In genomic region chr2:237696471-237696870, GRCh38 we compare ENCODE assay signal across 8 cellular contexts.
DNase-seq lines count a peak whose midpoint lies in the region; ATAC-seq, FAIRE-seq and TF ChIP-seq lines count a peak whose summit lies in the region.

No MANE protein-coding gene starts in this region.

- H3K27ac ChIP-seq in mammary epithelial cell (ENCODE audit: insufficient read depth, low read depth, low read length) = peak overlapping the region; percentile 99
- peak overlapping the region; percentile 16 to 74 for H3K27ac ChIP-seq in small intestine (ENCODE audit: low read depth in 1 of 2, low read length in 1 of 2)

- peaks cover 93% of the 10 kb centered on the region for H3K79me2 ChIP-seq in mammary epithelial cell (ENCODE audit: insufficient read depth, low read length)

- no peak overlapping the region for H2AFZ ChIP-seq in mammary epithelial cell (ENCODE audit: low read depth, low read length)

- no peak for FAIRE-seq in small intestine (lab: Jason Lieb, UNC)

- WGBS in mammary epithelial cell (ENCODE audit: low coverage, missing lambda C conversion rate) = 85% methylated on average over 4 of the region's 5 CpGs
- 47 to 54% (median 47%) methylated on average over 5 of the region's 5 CpGs for WGBS in small intestine, 3 donors

- ATAC-seq in GM19025 (IDR thresholded peaks at IDR 0.05; ENCODE audit: low read depth, unreplicated experiment) (peak; percentile 32), HG03175 (IDR thresholded peaks at IDR 0.05; ENCODE audit: unreplicated experiment) (peak; percentile 21), HG03280 (IDR thresholded peaks at IDR 0.05; ENCODE audit: unreplicated experiment) (no peak)

- peaks cover 11% of the 10 kb centered on the region for H4K20me1 ChIP-seq in mammary epithelial cell (ENCODE audit: insufficient read depth, low read length)

- intact Hi-C loops in mammary epithelial cell (cut with micrococcal nuclease) = no loop called here

- H3K9ac ChIP-seq in mammary epithelial cell (ENCODE audit: insufficient read depth, low read length) = no peak overlapping the region

- CTCF ChIA-PET in mammary epithelial cell (lab: Charles Lee; ENCODE audit: low non-redundant PET) = no interaction called here

- dilution Hi-C loops in mammary epithelial cell (cut with HindIII; ENCODE audit: low sequenced_read_pairs) = no loop called here

- in situ Hi-C loops in mammary epithelial cell (cut with MboI; ENCODE audit: low sequenced_read_pairs in 2 of 2) = no loop called here

- H3K9me3 ChIP-seq in mammary epithelial cell (replicated peaks; ENCODE audit: insufficient read depth, low read length) (no peaks in the 10 kb centered on the region), small intestine (ENCODE audit: control insufficient read depth, low read depth) (no peaks in the 10 kb centered on the region)

- H3K4me3 ChIP-seq in mammary epithelial cell (replicated peaks in 1 of 3; ENCODE audit: insufficient read depth in 1 of 3, low read depth in 2 of 3, low read length in 3 of 3) = no peak overlapping the region
- H3K4me3 ChIP-seq in small intestine (ENCODE audit: low read depth in 1 of 2, low read length in 2 of 2) = no peak overlapping the region

- H3K4me2 ChIP-seq in mammary epithelial cell (ENCODE audit: insufficient read depth, low read depth, low read length) = peak overlapping the region; percentile 77

- BruUV-seq in mammary epithelial cell (replicated peaks; lab: Mats Ljungman, UMichigan) = no TSS peak

- peaks cover 5% of the 10 kb centered on the region for H3K36me3 ChIP-seq in mammary epithelial cell (ENCODE audit: insufficient read depth, low read length)
- H3K36me3 ChIP-seq in small intestine (ENCODE audit: control insufficient read depth in 2 of 2, insufficient read depth in 2 of 2, low read length in 2 of 2) = no peaks in the 10 kb centered on the region

- TF ChIP-seq CTCF in mammary epithelial cell (conservative IDR thresholded peaks at IDR 0.05 in 1 of 2, IDR thresholded peaks at IDR 0.05 in 1 of 2; ENCODE audit: extremely low read depth in 1 of 2, insufficient read depth in 1 of 2, low read depth in 1 of 2, low read length in 2 of 2) = no peak

- H3K4me1 ChIP-seq in mammary epithelial cell (ENCODE audit: insufficient read depth, low read length) = peaks cover 61% of the 10 kb centered on the region
- peaks cover 8 to 44% of the 10 kb centered on the region in 2 donors for H3K4me1 ChIP-seq in small intestine (ENCODE audit: control insufficient read depth in 2 of 2, insufficient read depth in 1 of 2, low read depth in 1 of 2, low read length in 1 of 2)

- no peak for DNase-seq in mammary epithelial cell
- peak; percentile 14 for DNase-seq in small intestine
- no peak for DNase-seq in Kasumi-1 (lab: John Stamatoyannopoulos, UW)
- DNase-seq in NCI-H1694 (lab: John Stamatoyannopoulos, UW) = no peak
- DNase-seq in nucleus accumbens (lab: John Stamatoyannopoulos, UW) = no peak

- H3K27me3 ChIP-seq in mammary epithelial cell (ENCODE audit: insufficient read depth, low read length) (no peaks in the 10 kb centered on the region), small intestine (ENCODE audit: control insufficient read depth in 2 of 2, insufficient read depth in 2 of 2, low read length in 2 of 2) (no peaks in the 10 kb centered on the region)
